ENCODE assay signal across 1 cellular context in genomic region chr7:157795631-157796030, GRCh38.
TF ChIP-seq lines count a peak whose summit lies in the region.

No MANE protein-coding gene starts in this region.

TF ChIP-seq in H1, 55 proteins besides CTCF, POLR2A, EP300 and RAD21:
- no peak for TF ChIP-seq CREB1 (IDR thresholded peaks at IDR 0.05)
- TF ChIP-seq RXRA (IDR thresholded peaks at IDR 0.05; ENCODE audit: insufficient read depth, low read depth, low read length) = no peak
- TF ChIP-seq HDAC6 (IDR thresholded peaks at IDR 0.05; ENCODE audit: low read depth, low read length) = no peak
- no peak for TF ChIP-seq KDM1A (IDR thresholded peaks at IDR 0.05; ENCODE audit: borderline replicate concordance, low read length)
- no peak for TF ChIP-seq HDAC2 (IDR thresholded peaks at IDR 0.05; ENCODE audit: borderline replicate concordance in 1 of 2, low read depth in 2 of 2, low read length in 2 of 2)
- TF ChIP-seq ATF2 (IDR thresholded peaks at IDR 0.05; ENCODE audit: low read length) = no peak
- no peak for TF ChIP-seq NANOG (IDR thresholded peaks at IDR 0.05; ENCODE audit: insufficient read depth, low read depth, low read length, poor library complexity, severe bottlenecking)
- no peak for TF ChIP-seq SP2 (IDR thresholded peaks at IDR 0.05; ENCODE audit: low read length)
- TF ChIP-seq KDM5A (IDR thresholded peaks at IDR 0.05; ENCODE audit: low read length) = no peak
- no peak for TF ChIP-seq NRF1 (IDR thresholded peaks at IDR 0.05; ENCODE audit: low read depth, low read length)
- no peak for TF ChIP-seq FOSL1 (IDR thresholded peaks at IDR 0.05; ENCODE audit: insufficient read depth, low read depth, low read length)
- no peak for TF ChIP-seq EGR1 (IDR thresholded peaks at IDR 0.05; ENCODE audit: borderline replicate concordance, low read depth, low read length)
- no peak for TF ChIP-seq SRF (IDR thresholded peaks at IDR 0.05; ENCODE audit: low read depth, low read length)
- TF ChIP-seq BACH1 (IDR thresholded peaks at IDR 0.05; ENCODE audit: low read length) = no peak
